ENCODE assay signal across 8 cellular contexts in genomic region chr1:174022080-174022975, GRCh38. TPM values are rescaled to one million over a fixed set of nuclear protein-coding genes. Genes with fewer than 3 reads are reported as not detected.
A peak's percentile ranks its signal among the peaks of the same experiment; 100 is the strongest.
DNase-seq lines count a peak whose midpoint lies in the region; ATAC-seq, FAIRE-seq and TF ChIP-seq lines count a peak whose summit lies in the region.

TSS of gene RC3H1 (minus strand) at chr1:174022357. CDS start at chr1:173992985, 29,372 bp downstream.

- H3K9me3 ChIP-seq in kidney (ENCODE audit: control insufficient read depth in 1 of 2, low read length in 2 of 2): no peaks in the 10 kb centered on the region

- peak; percentile 61 for DNase-seq in AG09319 (ENCODE audit: extremely low read depth, low read depth)
- peak; percentile 93 for DNase-seq in NCI-H460 (ENCODE audit: extremely low read depth, low read depth)
- peak; percentile 87 for DNase-seq in activated CD4-positive, CD25-positive, alpha-beta regulatory T cell treated with anti-CD3 and anti-CD28 coated beads, Interleukin-2, amount 50 U/mL, for 72 hours
- DNase-seq in cerebellar cortex (ENCODE audit: low spot score): peak; percentile 93
- DNase-seq in kidney: peak; percentile 97
- DNase-seq in stimulated activated CD4-positive, alpha-beta T cell treated with anti-CD3 and anti-CD28 coated beads, Interleukin-15, amount 100 ng/mL, for 24 hours: peak; percentile 91

- peak within 1 kb of the TSS; percentile 89 to 93 for H3K27ac ChIP-seq in kidney (ENCODE audit: low read depth in 2 of 2, low read length in 2 of 2)

- peak within 1 kb of the TSS; percentile 89 to 93 for H3K9ac ChIP-seq in kidney (ENCODE audit: low read length in 2 of 2)

- intact Hi-C loops in kidney (cut with DNase I): no loop called here

- H3K36me3 ChIP-seq in kidney (ENCODE audit: control insufficient read depth in 1 of 2, insufficient read depth in 2 of 2, low read length in 2 of 2): no peaks in the 10 kb centered on the region

- H3K4me3 ChIP-seq in kidney (ENCODE audit: low read length in 2 of 2): peak within 1 kb of the TSS; percentile 90 to 96

- no peak for TF ChIP-seq CTCF in AG09319 (IDR thresholded peaks at IDR 0.05; ENCODE audit: low read depth, low read length)
- TF ChIP-seq CTCF in kidney (IDR thresholded peaks at IDR 0.05; ENCODE audit: borderline replicate concordance, extremely low read depth, insufficient read depth): no peak

- peak; percentile 87 for ATAC-seq in GM19023 (IDR thresholded peaks at IDR 0.05; ENCODE audit: unreplicated experiment)
- peak; percentile 88 for ATAC-seq in HG03196 (IDR thresholded peaks at IDR 0.05; ENCODE audit: unreplicated experiment)

- no peak for FAIRE-seq in kidney (lab: Jason Lieb, UNC)

- H3K4me1 ChIP-seq in kidney (ENCODE audit: control insufficient read depth in 1 of 2, insufficient read depth in 1 of 2, low read depth in 1 of 2, low read length in 2 of 2): peaks cover 4 to 27% of the 10 kb centered on the region in 2 donors

RNA-seq across cellular contexts. Expression of gene RC3H1, which starts in this region (rescaled TPM):
- 15.4 and 20.8 TPM in 2 replicates for total RNA-seq in NCI-H460 (2014; rRNA removed; shearing (Covaris generic))
- 6.6 and 9.5 TPM in 2 replicates for polyA plus RNA-seq in NCI-H460 (2014; cell fraction: nucleus; rRNA removed)
- total RNA-seq in kidney: 40.5 TPM
- polyA plus RNA-seq in kidney (ENCODE audit: insufficient read depth, low read depth, low replicate concordance): 2.5 TPM

Comparison
In these comparisons a context has a peak if more than half of its experiments do, and no peak if none do; other contexts are left out.
1. Peak in every context shown above with its lines: DNase-seq, ATAC-seq, H3K4me3 ChIP-seq and H3K27ac ChIP-seq.